In genomic region chr12:123790901-123791486, GRCh38 we compare ENCODE assay signal across 30 cellular contexts.
"Had no signal": no experiment of that assay in that cellular context is flagged by ENCODE, and none has a peak within 500 bp of the region (broad histone marks: within the 10 kb centered on the region; RNA-seq: fewer than 3 reads in every experiment).

No MANE protein-coding gene starts in this region.

- H3K4me3 ChIP-seq: ovary, psoas muscle, skin epidermis, suprapubic skin, testis, tibial artery, transverse colon, upper lobe of right lung, uterus had no signal

- H3K36me3 Mint-ChIP-seq: natural killer cell treated with Interleukin-12 subunit alpha and Interleukin-12 subunit beta and Interleukin-15 and Interleukin-18, amount 100 ng/mL, for 72 hours; stimulated activated effector memory CD8-positive, alpha-beta T cell treated with anti-CD3 and anti-CD28 coated beads, Interleukin-12 subunit alpha, Interleukin-12 subunit beta, amount 100 ng/mL, for 72 hours; type B pancreatic cell had no signal

- H3K36me3 ChIP-seq: ovary, suprapubic skin, tibial artery, transverse colon, upper lobe of right lung, uterus had no signal

- H3K27ac Mint-ChIP-seq: naive thymus-derived CD8-positive, alpha-beta T cell; natural killer cell treated with Interleukin-12 subunit alpha and Interleukin-12 subunit beta and Interleukin-15 and Interleukin-18, amount 100 ng/mL, for 72 hours; progenitor cell of endocrine pancreas; stimulated activated naive CD8-positive, alpha-beta T cell treated with anti-CD3 and anti-CD28 coated beads, Interleukin-15, amount 100 ng/mL, for 72 hours; type B pancreatic cell had no signal

- H3K79me2 ChIP-seq: parathyroid adenoma had no signal

- H3K27me3 ChIP-seq: ovary, suprapubic skin, testis, transverse colon, upper lobe of right lung, uterus had no signal

- H3K9ac ChIP-seq: parathyroid adenoma had no signal

- H3K27ac ChIP-seq: ovary, parathyroid adenoma, psoas muscle, skin epidermis, suprapubic skin, testis, tibial artery, transverse colon, upper lobe of right lung, uterus had no signal

- H3K4me3 Mint-ChIP-seq: naive B cell; naive thymus-derived CD8-positive, alpha-beta T cell; natural killer cell treated with Interleukin-12 subunit alpha and Interleukin-12 subunit beta and Interleukin-15 and Interleukin-18, amount 100 ng/mL, for 72 hours; nephron progenitor cell; neural crest cell; stimulated activated effector memory CD8-positive, alpha-beta T cell treated with anti-CD3 and anti-CD28 coated beads, Interleukin-12 subunit alpha, Interleukin-12 subunit beta, amount 100 ng/mL, for 72 hours; stimulated activated naive CD8-positive, alpha-beta T cell treated with anti-CD3 and anti-CD28 coated beads, Interleukin-15, amount 100 ng/mL, for 72 hours; type B pancreatic cell had no signal

- H3K9me3 ChIP-seq: ovary, psoas muscle, suprapubic skin, testis, tibial artery, transverse colon, uterus had no signal

- H3K4me1 Mint-ChIP-seq: naive B cell; naive thymus-derived CD8-positive, alpha-beta T cell; neural crest cell; stimulated activated effector memory CD8-positive, alpha-beta T cell treated with anti-CD3 and anti-CD28 coated beads, Interleukin-12 subunit alpha, Interleukin-12 subunit beta, amount 100 ng/mL, for 72 hours; stimulated activated naive CD8-positive, alpha-beta T cell treated with anti-CD3 and anti-CD28 coated beads, Interleukin-15, amount 100 ng/mL, for 72 hours had no signal

- H3K9me3 Mint-ChIP-seq: natural killer cell treated with Interleukin-12 subunit alpha and Interleukin-12 subunit beta and Interleukin-15 and Interleukin-18, amount 100 ng/mL, for 72 hours had no signal

- DNase-seq: naive B cell; naive thymus-derived CD8-positive, alpha-beta T cell; nephron progenitor cell; occipital lobe; ovary; posterior cingulate gyrus; psoas muscle; right cardiac atrium; stimulated activated CD4-positive, alpha-beta T cell treated with anti-CD3 and anti-CD28 coated beads, Interleukin-15, amount 100 ng/mL, for 24 hours; stimulated activated CD4-positive, alpha-beta T cell treated with anti-CD3 and anti-CD28 coated beads, Interleukin-2, amount 100 ng/mL, for 24 hours; stimulated activated CD4-positive, alpha-beta T cell treated with anti-CD3 and anti-CD28 coated beads, Interleukin-2, amount 100 ng/mL, for 48 hours; stimulated activated CD4-positive, alpha-beta T cell treated with anti-CD3 and anti-CD28 coated beads, Interleukin-4, amount 100 ng/mL, for 24 hours; stimulated activated naive CD4-positive, alpha-beta T cell; stimulated activated naive CD8-positive, alpha-beta T cell treated with anti-CD3 and anti-CD28 coated beads, Interleukin-15, amount 100 ng/mL, for 72 hours; stimulated activated naive CD8-positive, alpha-beta T cell treated with anti-CD3 and anti-CD28 coated beads, Interleukin-15, Interleukin-2, amounts not matched to agents 100 U/mL and 50 U/mL, for 24 hours; substantia nigra; testis; transverse colon; upper lobe of right lung; uterus had no signal

- H3K27me3 Mint-ChIP-seq: naive B cell; progenitor cell of endocrine pancreas; stimulated activated naive CD8-positive, alpha-beta T cell treated with anti-CD3 and anti-CD28 coated beads, Interleukin-15, amount 100 ng/mL, for 72 hours had no signal

- ATAC-seq: naive thymus-derived CD8-positive, alpha-beta T cell; natural killer cell treated with Interleukin-12 subunit alpha and Interleukin-12 subunit beta and Interleukin-15 and Interleukin-18, amount 100 ng/mL, for 72 hours; psoas muscle; right cardiac atrium; sciatic nerve; stimulated activated effector memory CD8-positive, alpha-beta T cell treated with anti-CD3 and anti-CD28 coated beads, Interleukin-12 subunit alpha, Interleukin-12 subunit beta, amount 100 ng/mL, for 72 hours; stimulated activated naive CD8-positive, alpha-beta T cell treated with anti-CD3 and anti-CD28 coated beads, Interleukin-15, amount 100 ng/mL, for 72 hours; stimulated activated naive CD8-positive, alpha-beta T cell treated with anti-CD3 and anti-CD28 coated beads, Interleukin-15, Interleukin-2, amounts not matched to agents 100 U/mL and 50 U/mL, for 24 hours; upper lobe of right lung had no signal

- H2AFZ ChIP-seq: parathyroid adenoma had no signal

- H3K4me1 ChIP-seq: parathyroid adenoma, psoas muscle, suprapubic skin, testis, tibial artery, transverse colon, upper lobe of right lung, uterus had no signal
